11 cellular contexts compared by ENCODE assay signal in the genomic region with DNA sequence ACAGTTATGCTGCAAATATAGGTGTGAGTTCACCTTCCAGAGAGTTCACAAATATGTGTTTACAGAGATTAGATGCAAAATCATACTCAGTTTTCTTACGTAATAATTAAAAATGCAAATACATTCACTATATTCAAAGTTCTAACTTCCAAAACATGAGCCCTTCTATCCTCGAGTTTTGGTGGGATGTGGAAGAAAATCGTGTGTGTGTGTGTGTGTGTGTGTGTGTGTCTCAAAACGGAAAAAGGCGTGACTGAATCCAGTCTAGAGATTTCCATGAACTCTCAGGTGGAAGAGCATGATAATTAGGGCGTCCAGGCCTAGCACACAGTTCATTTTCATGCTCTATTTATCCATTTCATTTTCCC. TPM values are rescaled to one million over a fixed set of nuclear protein-coding genes. Genes with fewer than 3 reads are reported as not detected.
A peak's percentile ranks its signal among the peaks of the same experiment; 100 is the strongest.
DNase-seq lines count a peak whose midpoint lies in the region; ATAC-seq and TF ChIP-seq lines count a peak whose summit lies in the region.
"Had no signal": no experiment of that assay in that cellular context is flagged by ENCODE, and none has a peak within 500 bp of the region (broad histone marks: within the 10 kb centered on the region; RNA-seq: fewer than 3 reads in every experiment).

No MANE protein-coding gene starts in this region.

- H3K4me1 ChIP-seq in parathyroid adenoma = peaks cover 9% of the 10 kb centered on the region

- H3K9me3 ChIP-seq in parathyroid adenoma (ENCODE audit: control insufficient read depth, low read length) = no peaks in the 10 kb centered on the region

- no peak overlapping the region for H3K9ac ChIP-seq in parathyroid adenoma

- in situ Hi-C loops in ACHN (cut with HindIII; ENCODE audit: low pct_ligation_motif_present, low pct_unique_long_range_greater_than_20kb, low sequenced_read_pairs) = no loop called here

- H3K9me3 Mint-ChIP-seq in stimulated activated naive B cell treated with anti-CD40 and anti-IgM and Interleukin-4, amounts not matched to agents 10 μg/mL and 1 μg/mL and 100 μg/mL, for 72 hours = no peaks in the 10 kb centered on the region

- no peaks in the 10 kb centered on the region for H3K36me3 ChIP-seq in parathyroid adenoma (ENCODE audit: control insufficient read depth, insufficient read depth, low read length)

- H3K4me3 ChIP-seq in fibroblast of villous mesenchyme (ENCODE audit: low read depth, low read length) = peak overlapping the region; percentile 72
- H3K4me3 ChIP-seq in parathyroid adenoma (ENCODE audit: low read depth, low read length) = peak overlapping the region; percentile 98

- no peaks in the 10 kb centered on the region for H3K27me3 ChIP-seq in parathyroid adenoma (ENCODE audit: control insufficient read depth, insufficient read depth, low read length)

- peak overlapping the region; percentile 91 for H3K4me2 ChIP-seq in parathyroid adenoma (ENCODE audit: low read length)

- DNase-seq in DMS53 (lab: John Stamatoyannopoulos, UW) (peak; percentile 11), DMS53 treated with DMSO at 0.1 percent for 48 hours (lab: John Stamatoyannopoulos, UW; ENCODE audit: unreplicated experiment) (no peak), RPMI8226 (peak; percentile 44), fibroblast of villous mesenchyme (ENCODE audit: low read depth) (no peak), ACHN (no peak), posterior cingulate gyrus (no peak)
- no peak for DNase-seq in stimulated activated naive B cell treated with anti-CD40 and anti-IgM and Interleukin-4, amounts not matched to agents 10 μg/mL and 1 μg/mL and 100 μg/mL, for 72 hours
- DNase-seq: T-helper 9 cell had no signal

- no peaks in the 10 kb centered on the region for H3K36me3 Mint-ChIP-seq in stimulated activated naive B cell treated with anti-CD40 and anti-IgM and Interleukin-4, amounts not matched to agents 10 μg/mL and 1 μg/mL and 100 μg/mL, for 72 hours

- no peak for ATAC-seq in stimulated activated naive B cell treated with anti-CD40 and anti-IgM and Interleukin-4, amounts not matched to agents 10 μg/mL and 1 μg/mL and 100 μg/mL, for 72 hours (replicated peaks)

- H3K4me1 Mint-ChIP-seq in stimulated activated naive B cell treated with anti-CD40 and anti-IgM and Interleukin-4, amounts not matched to agents 10 μg/mL and 1 μg/mL and 100 μg/mL, for 72 hours = peaks cover 3 to 6% of the 10 kb centered on the region in 2 donors

- intact Hi-C loops in posterior cingulate gyrus (cut with DNase I) = no loop called here

- peak overlapping the region; percentile 94 for H2AFZ ChIP-seq in parathyroid adenoma

- peaks cover 32% of the 10 kb centered on the region for H3K79me2 ChIP-seq in parathyroid adenoma

- peaks cover 40 to 52% of the 10 kb centered on the region in 2 donors for H3K27me3 Mint-ChIP-seq in stimulated activated naive B cell treated with anti-CD40 and anti-IgM and Interleukin-4, amounts not matched to agents 10 μg/mL and 1 μg/mL and 100 μg/mL, for 72 hours

- H3K27ac ChIP-seq in parathyroid adenoma = peak overlapping the region; percentile 96

- TF ChIP-seq CTCF in fibroblast of villous mesenchyme (IDR thresholded peaks at IDR 0.05; ENCODE audit: insufficient read depth, low read depth, low read length) (no peak), parathyroid adenoma (IDR thresholded peaks at IDR 0.05) (no peak)

- no peak overlapping the region for H3K4me3 Mint-ChIP-seq in stimulated activated naive B cell treated with anti-CD40 and anti-IgM and Interleukin-4, amounts not matched to agents 10 μg/mL and 1 μg/mL and 100 μg/mL, for 72 hours

- no peak overlapping the region for H3K27ac Mint-ChIP-seq in stimulated activated naive B cell treated with anti-CD40 and anti-IgM and Interleukin-4, amounts not matched to agents 10 μg/mL and 1 μg/mL and 100 μg/mL, for 72 hours

RNA-seq across cellular contexts. Expression of a gene that starts 1.2 kb away (rescaled TPM):
- 2.6 and 2.9 TPM in 2 replicates for total RNA-seq in fibroblast of villous mesenchyme

RNA-seq across cellular contexts. Expression of a gene that starts 51.6 kb away (rescaled TPM):
- under 0.01 TPM in 2 replicates for total RNA-seq in fibroblast of villous mesenchyme
- total RNA-seq: A172, lung microvascular endothelial cell had no signal

Comparison
In these comparisons a context has a peak if more than half of its experiments do, and no peak if none do; other contexts are left out.
1. DNase-seq: peak in DMS53 (single experiment) and RPMI8226 (single experiment); none in DMS53 treated with DMSO at 0.1 percent for 48 hours (single experiment), fibroblast of villous mesenchyme (single experiment), ACHN (single experiment), posterior cingulate gyrus (0 of 10) and stimulated activated naive B cell treated with anti-CD40 and anti-IgM and Interleukin-4, amounts not matched to agents 10 μg/mL and 1 μg/mL and 100 μg/mL, for 72 hours (single experiment).